ENCODE assay signal across 13 cellular contexts in the genomic region with DNA sequence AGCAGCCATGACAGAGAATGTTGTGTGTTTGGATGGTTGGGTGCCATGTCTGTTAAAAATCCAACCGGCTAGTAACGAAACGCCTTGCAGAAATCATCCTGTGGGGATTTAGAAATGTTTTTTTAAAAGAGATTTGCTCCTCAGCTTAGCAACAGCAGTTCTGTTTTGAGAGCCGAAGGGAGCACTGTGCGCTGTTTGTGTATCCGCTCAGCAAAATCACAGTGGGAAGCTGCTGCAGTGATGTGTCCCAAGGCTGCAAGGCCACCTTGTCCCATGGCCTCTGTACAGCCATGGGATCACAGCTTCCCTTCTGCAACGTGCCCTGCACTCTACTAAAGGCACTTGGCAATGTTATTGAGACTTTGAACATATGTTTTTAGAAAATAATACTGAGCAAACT. TPM values are rescaled to one million over a fixed set of nuclear protein-coding genes. Genes with fewer than 3 reads are reported as not detected.
DNase-seq lines count a peak whose midpoint lies in the region; ATAC-seq and TF ChIP-seq lines count a peak whose summit lies in the region.
"Had no signal": no experiment of that assay in that cellular context is flagged by ENCODE, and none has a peak within 500 bp of the region (broad histone marks: within the 10 kb centered on the region; RNA-seq: fewer than 3 reads in every experiment).

No MANE protein-coding gene starts in this region.

- intact Hi-C loops in esophagus muscularis mucosa (cut with DNase I), result loop anchor here (5.0 kb wide), 1 partner anchor 37 kb away; no protein-coding TSS in a partner anchor
- intact Hi-C loops in thyroid gland (cut with DNase I), result no loop called here

- POLR2A ChIA-PET in RWPE1 (lab: Yijun Ruan, JAX; ENCODE audit: low non-redundant PET), result no interaction called here

- no peak for DNase-seq in RWPE1 (ENCODE audit: low spot score)
- no peak for DNase-seq in esophagus muscularis mucosa (ENCODE audit: extremely low spot score)
- no peak for DNase-seq in thyroid gland
- DNase-seq in NCI-H2081 treated with DMSO at 0.1 percent for 48 hours (lab: John Stamatoyannopoulos, UW), result no peak
- DNase-seq in activated CD4-positive, alpha-beta T cell treated with anti-CD3 and anti-CD28 coated beads, Interleukin-2, amount 50 U/mL, for 4 hours, result no peak
- DNase-seq: COR-L47; effector memory CD4-positive, alpha-beta T cell; H9; Karpas-422; spleen had no signal

- peak overlapping the region; percentile 32 for H3K9ac ChIP-seq in muscle layer of colon (ENCODE audit: low read length)

- H3K9me3 ChIP-seq in esophagus muscularis mucosa, result no peaks in the 10 kb centered on the region
- no peaks in the 10 kb centered on the region for H3K9me3 ChIP-seq in muscle layer of colon (ENCODE audit: low read length)
- no peaks in the 10 kb centered on the region for H3K9me3 ChIP-seq in thyroid gland
- H3K9me3 ChIP-seq: spleen had no signal

- no peak for TF ChIP-seq EP300 in esophagus muscularis mucosa (IDR thresholded peaks at IDR 0.05)

- H3K27ac ChIP-seq in RWPE1, result peak overlapping the region; percentile 96
- peak overlapping the region; percentile 89 to 92 (median 90) for H3K27ac ChIP-seq in esophagus muscularis mucosa (replicated peaks in 1 of 4)
- H3K27ac ChIP-seq in muscle layer of colon (ENCODE audit: low read depth, low read length), result peak overlapping the region; percentile 92
- peak overlapping the region in 2 of 3 donors; percentile 95 to 98 for H3K27ac ChIP-seq in thyroid gland

- 48% methylated on average over 7 of the region's 7 CpGs for WGBS in esophagus muscularis mucosa
- 68 to 72% methylated on average over 7 of the region's 7 CpGs for WGBS in thyroid gland, 2 donors

- CTCF ChIA-PET in RWPE1 (lab: Yijun Ruan, JAX), result no interaction called here

- no peaks in the 10 kb centered on the region for H3K27me3 ChIP-seq in esophagus muscularis mucosa
- H3K27me3 ChIP-seq in muscle layer of colon (ENCODE audit: control insufficient read depth in 1 of 2, insufficient read depth in 2 of 2, low read length in 2 of 2), result no peaks in the 10 kb centered on the region
- no peaks in the 10 kb centered on the region for H3K27me3 ChIP-seq in thyroid gland
- H3K27me3 ChIP-seq: spleen had no signal

- H3K4me1 ChIP-seq in esophagus muscularis mucosa (peaks cover 73 to 93% (median 92%) of the 10 kb centered on the region in 4 donors), muscle layer of colon (ENCODE audit: insufficient read depth, low read length) (peaks cover 77% of the 10 kb centered on the region), thyroid gland (peaks cover 32 to 54% of the 10 kb centered on the region in 2 donors)

- no peaks in the 10 kb centered on the region for H3K36me3 ChIP-seq in esophagus muscularis mucosa
- no peaks in the 10 kb centered on the region for H3K36me3 ChIP-seq in muscle layer of colon (ENCODE audit: insufficient read depth, low read length)
- H3K36me3 ChIP-seq in thyroid gland, result no peaks in the 10 kb centered on the region
- H3K36me3 ChIP-seq: spleen had no signal

- no peak for TF ChIP-seq POLR2A in esophagus muscularis mucosa (IDR thresholded peaks at IDR 0.05; ENCODE audit: low read depth)
- no peak for TF ChIP-seq POLR2A in thyroid gland (IDR thresholded peaks at IDR 0.05)

- TF ChIP-seq CTCF in RWPE1 (conservative IDR thresholded peaks at IDR 0.05; ENCODE audit: low read depth) (no peak), esophagus muscularis mucosa (IDR thresholded peaks at IDR 0.05) (no peak), thyroid gland (IDR thresholded peaks at IDR 0.05) (no peak)

- H3K4me3 ChIP-seq in esophagus muscularis mucosa, result peak overlapping the region; percentile 40 to 49 (median 42)
- peak overlapping the region in 1 of 2 donors; percentile 45 for H3K4me3 ChIP-seq in muscle layer of colon (ENCODE audit: low read depth in 1 of 2, low read length in 2 of 2)
- no peak overlapping the region for H3K4me3 ChIP-seq in thyroid gland (replicated peaks in 1 of 3)
- H3K4me3 ChIP-seq: spleen had no signal

- ATAC-seq in GM21423 (IDR thresholded peaks at IDR 0.05; ENCODE audit: unreplicated experiment), result no peak
- no peak for ATAC-seq in GM18519 (IDR thresholded peaks at IDR 0.05; ENCODE audit: low FRiP score, unreplicated experiment)

RNA-seq across cellular contexts. Expression of a gene that starts 40.9 kb away (rescaled TPM):
- total RNA-seq in esophagus muscularis mucosa, result 100 to 1,000 TPM; 112 to 155 (median 145) TPM
- total RNA-seq in thyroid gland, result 100 to 1,000 TPM in 2 of 4 donors, 10 to 100 TPM in 2; 67.4 to 103 (median 94.7) TPM

Comparison
In these comparisons a context has a peak if more than half of its experiments do, and no peak if none do; other contexts are left out.
1. H3K4me3 ChIP-seq: peak in esophagus muscularis mucosa (4 of 4); none in thyroid gland (0 of 3).
2. Peak in every context shown above with its lines, with median percentiles within 50 percentile points of each other: H3K27ac ChIP-seq.